Comparison of ENCODE assay signal across 18 cellular contexts in genomic region chr10:96096958-96097357, GRCh38. TPM values are rescaled to one million over a fixed set of nuclear protein-coding genes. Genes with fewer than 3 reads are reported as not detected.
DNase-seq lines count a peak whose midpoint lies in the region; ATAC-seq, FAIRE-seq and TF ChIP-seq lines count a peak whose summit lies in the region.
"Had no signal": no experiment of that assay in that cellular context is flagged by ENCODE, and none has a peak within 500 bp of the region (broad histone marks: within the 10 kb centered on the region; RNA-seq: fewer than 3 reads in every experiment).

No MANE protein-coding gene starts in this region.

- ATAC-seq in GM12878 (no peak), HG03565 (IDR thresholded peaks at IDR 0.05; ENCODE audit: unreplicated experiment) (no peak), Right ventricle myocardium superior (ENCODE audit: poor library complexity) (no peak)
- ATAC-seq: CD8-positive, alpha-beta T cell; HepG2 had no signal

- no peaks in the 10 kb centered on the region for H3K4me1 ChIP-seq in GM12878 (ENCODE audit: control insufficient read depth, insufficient read depth, low read length)

- DNase-seq in NCI-H526 (lab: John Stamatoyannopoulos, UW) (peak; percentile 33 to 44), NCI-H526 treated with DMSO at 0.1 percent for 48 hours (lab: John Stamatoyannopoulos, UW) (no peak), AML-193 (lab: John Stamatoyannopoulos, UW) (peak; percentile 7 to 16), KBM-7 (peak; percentile 12), GM12878 (ENCODE audit: low read depth, low spot score) (no peak), Right ventricle myocardium superior (no peak)
- DNase-seq: 8988T; Calu3; CD8-positive, alpha-beta T cell; DND-41; EL; GOT3; H9 had no signal

- no peak for TF ChIP-seq POLR2A in GM12878 (IDR thresholded peaks at IDR 0.05; ENCODE audit: low read depth, low read length)

- intact Hi-C loops in GM12878 (cut with micrococcal nuclease; ENCODE audit: unreplicated experiment) = no loop called here
- intact Hi-C loops in Right ventricle myocardium superior (cut with DNase I) = no loop called here

- no peak for TF ChIP-seq CTCF in GM12878 (IDR thresholded peaks at IDR 0.05 in 2 of 3, conservative IDR thresholded peaks at IDR 0.05 in 1 of 3; ENCODE audit: control insufficient read depth in 2 of 3, extremely low read depth in 1 of 3, insufficient read depth in 1 of 3, low read depth in 3 of 3, low read length in 3 of 3)

- no peaks in the 10 kb centered on the region for H3K9me3 ChIP-seq in GM12878 (replicated peaks; ENCODE audit: control insufficient read depth, insufficient read depth, low read length)

- no peaks in the 10 kb centered on the region for H4K20me1 ChIP-seq in GM12878 (ENCODE audit: control insufficient read depth, insufficient read depth)
- H4K20me1 ChIP-seq: BLaER1 treated with 17β-estradiol and CSF1 and Interleukin-3, amounts not matched to agents 10 nM and 100 nM had no signal

- RAD21 ChIA-PET in GM12878 (lab: Charles Lee; ENCODE audit: unreplicated experiment) = no interaction called here

- POLR2A ChIA-PET in GM12878 (lab: Charles Lee) = no interaction called here

- H2AFZ ChIP-seq in GM12878 (ENCODE audit: control insufficient read depth, low read depth, low read length) = no peak overlapping the region

- in situ Hi-C loops in KBM-7 (cut with MboI; ENCODE audit: low pct_unique_long_range_greater_than_20kb, low sequenced_read_pairs) (no loop called here), GM12878 (cut with MboI) (no loop called here)

- SMC1A ChIA-PET in GM12878 (lab: Charles Lee; ENCODE audit: uncharacterized antibody, unreplicated experiment) = interaction anchor here (0.6 kb wide), 1 partner anchor 456 kb away, joined by 3 read pairs; no protein-coding TSS in a partner anchor

- no peaks in the 10 kb centered on the region for H3K36me3 ChIP-seq in GM12878 (ENCODE audit: control insufficient read depth in 2 of 2, insufficient read depth in 2 of 2, low read length in 1 of 2)
- H3K36me3 ChIP-seq: BLaER1 treated with 17β-estradiol and CSF1 and Interleukin-3, amounts not matched to agents 10 nM and 100 nM had no signal

- no TSS peak for BruUV-seq in GM12878 (replicated peaks; lab: Mats Ljungman, UMichigan)

- no peak for TF ChIP-seq RAD21 in GM12878 (IDR thresholded peaks at IDR 0.05; ENCODE audit: insufficient read depth, low read depth, low read length)

- H3K4me3 ChIP-seq in GM12878 = no peak overlapping the region
- H3K4me3 ChIP-seq: BLaER1 treated with 17β-estradiol and CSF1 and Interleukin-3, amounts not matched to agents 10 nM and 100 nM had no signal

- no peaks in the 10 kb centered on the region for H3K27me3 ChIP-seq in GM12878 (replicated peaks in 1 of 2; ENCODE audit: control insufficient read depth in 2 of 2, insufficient read depth in 2 of 2, low read length in 1 of 2)
- H3K27me3 ChIP-seq: BLaER1 treated with 17β-estradiol and CSF1 and Interleukin-3, amounts not matched to agents 10 nM and 100 nM had no signal

- no peak overlapping the region for H3K27ac ChIP-seq in GM12878 (ENCODE audit: control insufficient read depth, insufficient read depth)
- H3K27ac ChIP-seq: BLaER1 treated with 17β-estradiol and CSF1 and Interleukin-3, amounts not matched to agents 10 nM and 100 nM had no signal

- H3K79me2 ChIP-seq in GM12878 (ENCODE audit: control insufficient read depth, insufficient read depth, low read length) = no peaks in the 10 kb centered on the region

- TF ChIP-seq EP300 in GM12878 (IDR thresholded peaks at IDR 0.05; ENCODE audit: borderline replicate concordance in 1 of 2, control insufficient read depth in 1 of 2, low read depth in 2 of 2, low read length in 2 of 2) = no peak

- H3K4me2 ChIP-seq in GM12878 (ENCODE audit: control insufficient read depth, insufficient read depth) = no peak overlapping the region
- H3K4me2 ChIP-seq: BLaER1 treated with 17β-estradiol and CSF1 and Interleukin-3, amounts not matched to agents 10 nM and 100 nM had no signal

- WGBS in GM12878 (ENCODE audit: insufficient coverage, insufficient replicate concordance, low lambda C conversion rate, missing lambda C conversion rate) = 39% methylated on average over 1 of the region's 1 CpG

- CTCF ChIA-PET in GM12878 (lab: Yijun Ruan, JAX) = interaction anchor here (1.2 kb wide), 1 partner anchor 50 kb away, joined by 3 read pairs; no protein-coding TSS in a partner anchor

- no peak for FAIRE-seq in GM12878 (lab: Jason Lieb, UNC)
- FAIRE-seq: GM12892, GM18507, HepG2 had no signal

- H3K9ac ChIP-seq in GM12878 (ENCODE audit: control insufficient read depth, insufficient read depth, low read length) = no peak overlapping the region
- H3K9ac ChIP-seq: BLaER1 treated with 17β-estradiol and CSF1 and Interleukin-3, amounts not matched to agents 10 nM and 100 nM had no signal

TF ChIP-seq in GM12878, 131 proteins besides CTCF, POLR2A, EP300 and RAD21:
- TF ChIP-seq MAX (IDR thresholded peaks at IDR 0.05; ENCODE audit: low read depth, low read length) = no peak
- TF ChIP-seq ZNF207 (IDR thresholded peaks at IDR 0.05; ENCODE audit: borderline replicate concordance) = no peak
- 0 out of 2 replicates have a peak, but pooled peaks have one; percentile 14 for TF ChIP-seq SPI1 (IDR thresholded peaks at IDR 0.05; ENCODE audit: borderline replicate concordance, insufficient read depth, low read depth, low read length)

RNA-seq across cellular contexts. Expression of gene ZNF518A, which starts 33.1 kb away (rescaled TPM):
- 146 and 153 TPM in 2 replicates for total RNA-seq in GM12878 (2013; cell fraction: nucleolus; rRNA removed)
- total RNA-seq in GM12878 (2014; rRNA removed) (15.8 and 17.1 TPM in 2 replicates), GM12878 (2014; rRNA removed; fragmentation: Illumina TruSeq; extraction: Trizol) (16.9 and 17.7 TPM in 2 replicates), GM12878 (2021) (14.8 and 15.1 TPM in 2 replicates), Right ventricle myocardium superior (10.0 TPM)
- polyA plus RNA-seq in GM12878 (2011; ENCODE audit: low read depth) = 4.8 TPM
- polyA plus RNA-seq in GM12878 (2011; rRNA removed) (19.4 and 34.1 TPM in 2 replicates), GM12878 (2014; fragmentation: Illumina TruSeq; extraction: Trizol) (13.6 and 15.8 TPM in 2 replicates), GM12878 (2014; fragmentation: Nextera tagmentation; extraction: Ambion mirVana) (10 to 100 TPM in 1 of 2 experiments, 1 to 10 TPM in 1; 3.7 to 11.3 TPM), GM12878 (2014; rRNA removed) (7.2 and 9.1 TPM in 2 replicates), GM12878 (2016; fragmentation: Nextera tagmentation; extraction: Ambion mirVana) (10 to 100 TPM; 18.7 to 24.4 TPM)
- polyA plus RNA-seq in GM12878 (2011; cell fraction: cytosol; rRNA removed) = 4.9 and 5.3 TPM in 2 replicates
- polyA plus RNA-seq in GM12878 (2011; cell fraction: nucleus; rRNA removed) = 22.5 and 26.4 TPM in 2 replicates
- polyA plus RNA-seq in GM12878 (2012) = 7.3 and 8.8 TPM in 2 replicates
- polyA minus RNA-seq in GM12878 (2011; rRNA and poly(A)+ RNA removed) = 15.5 and 29.6 TPM in 2 replicates
- polyA minus RNA-seq in GM12878 (2011; cell fraction: cytosol; rRNA and poly(A)+ RNA removed) = 7.8 and 14.3 TPM in 2 replicates
- 18.0 and 23.7 TPM in 2 replicates for polyA minus RNA-seq in GM12878 (2011; cell fraction: nucleus; rRNA and poly(A)+ RNA removed)

RNA-seq across cellular contexts. Expression of gene CCNJ, which starts 53.6 kb away (rescaled TPM):
- total RNA-seq in GM12878 (2013; cell fraction: nucleolus; rRNA removed) = 7.7 and 8.4 TPM in 2 replicates
- total RNA-seq in GM12878 (2014; rRNA removed) (4.6 and 5.8 TPM in 2 replicates), GM12878 (2014; rRNA removed; fragmentation: Illumina TruSeq; extraction: Trizol) (6.4 and 6.6 TPM in 2 replicates), GM12878 (2021) (6.1 and 6.6 TPM in 2 replicates), Right ventricle myocardium superior (2.4 TPM)
- polyA plus RNA-seq in GM12878 (2011; ENCODE audit: low read depth) = 1.9 TPM
- polyA plus RNA-seq in GM12878 (2011; rRNA removed) (7.2 and 7.7 TPM in 2 replicates), GM12878 (2014; fragmentation: Illumina TruSeq; extraction: Trizol) (7.1 and 8.1 TPM in 2 replicates), GM12878 (2014; fragmentation: Nextera tagmentation; extraction: Ambion mirVana) (1 to 10 TPM in 1 of 2 experiments, under 1 TPM in 1; 0.56 to 1.5 TPM), GM12878 (2014; rRNA removed) (5.5 and 6.7 TPM in 2 replicates), GM12878 (2016; fragmentation: Nextera tagmentation; extraction: Ambion mirVana) (1 to 10 TPM; 7.7 to 8.8 TPM)
- 4.6 and 5.5 TPM in 2 replicates for polyA plus RNA-seq in GM12878 (2011; cell fraction: cytosol; rRNA removed)
- polyA plus RNA-seq in GM12878 (2011; cell fraction: nucleus; rRNA removed) = 6.9 and 8.3 TPM in 2 replicates
- polyA plus RNA-seq in GM12878 (2012) = 2.5 and 3.2 TPM in 2 replicates
- polyA minus RNA-seq in GM12878 (2011; rRNA and poly(A)+ RNA removed) = 7.5 and 18.1 TPM in 2 replicates
- polyA minus RNA-seq in GM12878 (2011; cell fraction: cytosol; rRNA and poly(A)+ RNA removed) = 3.2 and 4.4 TPM in 2 replicates
- 4.2 and 7.9 TPM in 2 replicates for polyA minus RNA-seq in GM12878 (2011; cell fraction: nucleus; rRNA and poly(A)+ RNA removed)

Comparison
In these comparisons a context has a peak if more than half of its experiments do, and no peak if none do; other contexts are left out.
1. DNase-seq: peak in NCI-H526 (2 of 2), AML-193 (2 of 2) and KBM-7 (single experiment); none in NCI-H526 treated with DMSO at 0.1 percent for 48 hours (single experiment), GM12878 (single experiment) and Right ventricle myocardium superior (single experiment).